11 cellular contexts compared by ENCODE assay signal in the genomic region with DNA sequence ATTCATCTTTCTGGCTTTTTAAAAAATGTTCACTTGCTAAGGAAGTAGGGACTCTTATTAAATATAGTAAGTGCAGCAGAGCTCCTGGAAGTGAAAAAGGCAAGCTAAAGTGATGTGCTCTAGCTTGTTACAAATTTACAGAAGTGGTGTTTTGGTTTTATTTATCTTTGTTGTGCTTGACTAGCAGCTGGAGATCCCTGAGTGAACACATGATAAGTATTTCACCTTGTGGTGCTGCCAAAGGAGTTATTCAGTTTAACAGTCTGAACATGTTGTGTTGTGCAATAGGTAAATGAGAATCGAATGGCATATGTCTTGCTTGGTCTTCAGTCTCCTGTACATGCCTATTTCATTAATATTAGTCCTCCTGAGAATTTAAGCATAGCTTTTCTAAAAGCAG.
DNase-seq lines count a peak whose midpoint lies in the region; ATAC-seq and TF ChIP-seq lines count a peak whose summit lies in the region.
"Had no signal": no experiment of that assay in that cellular context is flagged by ENCODE, and none has a peak within 500 bp of the region (broad histone marks: within the 10 kb centered on the region; RNA-seq: fewer than 3 reads in every experiment).

No MANE protein-coding gene starts in this region.

- ATAC-seq in GM19455 (IDR thresholded peaks at IDR 0.05; ENCODE audit: unreplicated experiment), result no peak
- ATAC-seq in naive thymus-derived CD8-positive, alpha-beta T cell, result no peak
- ATAC-seq: PC-3 had no signal

- no peaks in the 10 kb centered on the region for H3K36me3 Mint-ChIP-seq in naive thymus-derived CD8-positive, alpha-beta T cell

- DNase-seq in NCI-H187 treated with DMSO at 0.1 percent for 48 hours (lab: John Stamatoyannopoulos, UW), result peak; percentile 57
- DNase-seq in NCI-H187 (lab: John Stamatoyannopoulos, UW), result no peak
- peak; percentile 39 for DNase-seq in NCI-H226
- peak; percentile 42 for DNase-seq in fibroblast of the aortic adventitia (ENCODE audit: low read depth)
- no peak for DNase-seq in GOT3 (lab: John Stamatoyannopoulos, UW)
- no peak for DNase-seq in naive thymus-derived CD8-positive, alpha-beta T cell
- DNase-seq: activated effector memory CD4-positive, alpha-beta T cell treated with anti-CD3 and anti-CD28 coated beads, Interleukin-2, amount 50 U/mL, for 16 hours; cortex of kidney; PC-3 had no signal

- TF ChIP-seq CTCF in fibroblast of the aortic adventitia (IDR thresholded peaks at IDR 0.05; ENCODE audit: insufficient read depth, low read length), result no peak

- H3K9me3 Mint-ChIP-seq in naive thymus-derived CD8-positive, alpha-beta T cell, result no peaks in the 10 kb centered on the region

- no peak overlapping the region for H3K27ac Mint-ChIP-seq in naive thymus-derived CD8-positive, alpha-beta T cell

- POLR2A ChIA-PET in naive thymus-derived CD8-positive, alpha-beta T cell (lab: Charles Lee), result no interaction called here

- H3K27ac ChIP-seq in skin epidermis, result peak overlapping the region in 13 of 21 experiments; percentile 10 to 70 (median 35)

- H3K4me3 ChIP-seq in fibroblast of the aortic adventitia (ENCODE audit: low read depth, low read length), result no peak overlapping the region
- H3K4me3 ChIP-seq in skin epidermis, result no peak overlapping the region

- no peaks in the 10 kb centered on the region for H3K4me1 Mint-ChIP-seq in naive thymus-derived CD8-positive, alpha-beta T cell

- H3K27me3 Mint-ChIP-seq in naive thymus-derived CD8-positive, alpha-beta T cell, result peaks cover 0 to 4% (median 0%) of the 10 kb centered on the region in 5 donors

- no peak overlapping the region for H3K4me3 Mint-ChIP-seq in naive thymus-derived CD8-positive, alpha-beta T cell

Comparison
In these comparisons a context has a peak if more than half of its experiments do, and no peak if none do; other contexts are left out.
1. DNase-seq: peak in NCI-H187 treated with DMSO at 0.1 percent for 48 hours (single experiment), NCI-H226 (single experiment) and fibroblast of the aortic adventitia (single experiment); none in NCI-H187 (0 of 2), GOT3 (single experiment) and naive thymus-derived CD8-positive, alpha-beta T cell (0 of 10).